In the genomic region with DNA sequence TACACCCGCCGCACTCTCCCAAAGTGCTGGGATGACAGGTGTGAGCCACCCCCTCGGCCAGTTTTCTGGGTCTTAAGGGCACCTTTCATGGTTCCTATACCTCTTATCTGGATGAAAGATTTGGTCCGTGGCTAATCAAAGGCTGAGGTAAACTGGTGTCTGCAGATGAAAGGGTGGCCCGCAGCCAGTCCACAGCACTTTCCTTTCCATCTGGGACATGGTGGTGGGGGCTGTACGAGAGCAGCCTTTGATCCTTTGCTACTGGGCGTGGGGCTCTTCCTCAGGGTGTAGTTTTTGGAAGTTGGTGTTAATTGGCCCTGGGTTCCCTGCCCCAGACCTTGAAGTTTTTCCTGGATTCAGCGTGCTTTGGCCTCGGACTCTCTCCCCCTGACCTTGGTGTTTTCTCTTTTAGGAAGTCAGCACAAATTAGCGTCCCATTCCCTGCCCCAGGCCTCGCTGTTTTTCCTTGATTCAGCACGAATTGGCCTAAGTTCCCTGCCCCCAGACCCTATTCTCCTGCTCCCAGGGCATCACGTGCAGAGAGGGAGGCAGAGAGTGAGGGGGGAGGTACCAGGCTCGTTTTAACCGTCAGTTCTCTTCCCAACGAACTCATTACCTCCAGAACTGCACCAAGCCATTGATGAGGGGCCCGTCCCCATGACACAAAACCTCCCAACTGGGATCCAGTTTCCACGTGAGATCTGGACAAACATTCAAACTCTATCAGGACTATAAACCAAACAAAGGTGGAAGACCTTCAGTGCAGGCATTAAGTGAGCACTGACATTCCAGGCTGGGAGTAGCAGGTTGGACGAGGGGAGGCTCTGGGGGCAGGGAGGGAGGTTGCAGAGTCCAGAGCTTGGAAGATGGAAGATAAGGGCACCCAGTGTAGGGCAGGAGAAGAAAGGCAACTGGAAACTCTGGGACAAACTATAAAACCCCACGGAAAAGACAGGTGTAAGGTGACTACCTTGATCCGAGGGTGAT, we compare ENCODE assay signal across 1 cellular context.
TF ChIP-seq lines count a peak whose summit lies in the region.

No MANE protein-coding gene starts in this region.

TF ChIP-seq in HepG2, 621 proteins besides CTCF, POLR2A, EP300 and RAD21 (continued from another document and continues in another):
- TF ChIP-seq, protein P1, sequence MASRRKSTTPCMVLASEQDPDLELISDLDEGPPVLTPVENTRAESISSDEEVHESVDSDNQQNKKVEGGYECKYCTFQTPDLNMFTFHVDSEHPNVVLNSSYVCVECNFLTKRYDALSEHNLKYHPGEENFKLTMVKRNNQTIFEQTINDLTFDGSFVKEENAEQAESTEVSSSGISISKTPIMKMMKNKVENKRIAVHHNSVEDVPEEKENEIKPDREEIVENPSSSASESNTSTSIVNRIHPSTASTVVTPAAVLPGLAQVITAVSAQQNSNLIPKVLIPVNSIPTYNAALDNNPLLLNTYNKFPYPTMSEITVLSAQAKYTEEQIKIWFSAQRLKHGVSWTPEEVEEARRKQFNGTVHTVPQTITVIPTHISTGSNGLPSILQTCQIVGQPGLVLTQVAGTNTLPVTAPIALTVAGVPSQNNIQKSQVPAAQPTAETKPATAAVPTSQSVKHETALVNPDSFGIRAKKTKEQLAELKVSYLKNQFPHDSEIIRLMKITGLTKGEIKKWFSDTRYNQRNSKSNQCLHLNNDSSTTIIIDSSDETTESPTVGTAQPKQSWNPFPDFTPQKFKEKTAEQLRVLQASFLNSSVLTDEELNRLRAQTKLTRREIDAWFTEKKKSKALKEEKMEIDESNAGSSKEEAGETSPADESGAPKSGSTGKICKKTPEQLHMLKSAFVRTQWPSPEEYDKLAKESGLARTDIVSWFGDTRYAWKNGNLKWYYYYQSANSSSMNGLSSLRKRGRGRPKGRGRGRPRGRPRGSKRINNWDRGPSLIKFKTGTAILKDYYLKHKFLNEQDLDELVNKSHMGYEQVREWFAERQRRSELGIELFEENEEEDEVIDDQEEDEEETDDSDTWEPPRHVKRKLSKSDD (CRISPR knock-in tag; IDR thresholded peaks at IDR 0.05; ENCODE audit: low read depth), result 0 out of 2 replicates have a peak, but pooled peaks have one; percentile 34
- TF ChIP-seq RBAK (CRISPR knock-in tag; IDR thresholded peaks at IDR 0.05), result 0 out of 2 replicates have a peak, but pooled peaks have one; percentile 12
- TF ChIP-seq ARNT2 (CRISPR knock-in tag; IDR thresholded peaks at IDR 0.05; ENCODE audit: low read depth), result no peak
- TF ChIP-seq, protein P2, sequence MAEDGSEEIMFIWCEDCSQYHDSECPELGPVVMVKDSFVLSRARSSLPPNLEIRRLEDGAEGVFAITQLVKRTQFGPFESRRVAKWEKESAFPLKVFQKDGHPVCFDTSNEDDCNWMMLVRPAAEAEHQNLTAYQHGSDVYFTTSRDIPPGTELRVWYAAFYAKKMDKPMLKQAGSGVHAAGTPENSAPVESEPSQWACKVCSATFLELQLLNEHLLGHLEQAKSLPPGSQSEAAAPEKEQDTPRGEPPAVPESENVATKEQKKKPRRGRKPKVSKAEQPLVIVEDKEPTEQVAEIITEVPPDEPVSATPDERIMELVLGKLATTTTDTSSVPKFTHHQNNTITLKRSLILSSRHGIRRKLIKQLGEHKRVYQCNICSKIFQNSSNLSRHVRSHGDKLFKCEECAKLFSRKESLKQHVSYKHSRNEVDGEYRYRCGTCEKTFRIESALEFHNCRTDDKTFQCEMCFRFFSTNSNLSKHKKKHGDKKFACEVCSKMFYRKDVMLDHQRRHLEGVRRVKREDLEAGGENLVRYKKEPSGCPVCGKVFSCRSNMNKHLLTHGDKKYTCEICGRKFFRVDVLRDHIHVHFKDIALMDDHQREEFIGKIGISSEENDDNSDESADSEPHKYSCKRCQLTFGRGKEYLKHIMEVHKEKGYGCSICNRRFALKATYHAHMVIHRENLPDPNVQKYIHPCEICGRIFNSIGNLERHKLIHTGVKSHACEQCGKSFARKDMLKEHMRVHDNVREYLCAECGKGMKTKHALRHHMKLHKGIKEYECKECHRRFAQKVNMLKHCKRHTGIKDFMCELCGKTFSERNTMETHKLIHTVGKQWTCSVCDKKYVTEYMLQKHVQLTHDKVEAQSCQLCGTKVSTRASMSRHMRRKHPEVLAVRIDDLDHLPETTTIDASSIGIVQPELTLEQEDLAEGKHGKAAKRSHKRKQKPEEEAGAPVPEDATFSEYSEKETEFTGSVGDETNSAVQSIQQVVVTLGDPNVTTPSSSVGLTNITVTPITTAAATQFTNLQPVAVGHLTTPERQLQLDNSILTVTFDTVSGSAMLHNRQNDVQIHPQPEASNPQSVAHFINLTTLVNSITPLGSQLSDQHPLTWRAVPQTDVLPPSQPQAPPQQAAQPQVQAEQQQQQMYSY (CRISPR knock-in tag; IDR thresholded peaks at IDR 0.05), result no peak
- TF ChIP-seq TSC22D2 (CRISPR knock-in tag; IDR thresholded peaks at IDR 0.05; ENCODE audit: borderline replicate concordance), result no peak; the same call in 1 of the 2 replicates
- TF ChIP-seq, protein P3, sequence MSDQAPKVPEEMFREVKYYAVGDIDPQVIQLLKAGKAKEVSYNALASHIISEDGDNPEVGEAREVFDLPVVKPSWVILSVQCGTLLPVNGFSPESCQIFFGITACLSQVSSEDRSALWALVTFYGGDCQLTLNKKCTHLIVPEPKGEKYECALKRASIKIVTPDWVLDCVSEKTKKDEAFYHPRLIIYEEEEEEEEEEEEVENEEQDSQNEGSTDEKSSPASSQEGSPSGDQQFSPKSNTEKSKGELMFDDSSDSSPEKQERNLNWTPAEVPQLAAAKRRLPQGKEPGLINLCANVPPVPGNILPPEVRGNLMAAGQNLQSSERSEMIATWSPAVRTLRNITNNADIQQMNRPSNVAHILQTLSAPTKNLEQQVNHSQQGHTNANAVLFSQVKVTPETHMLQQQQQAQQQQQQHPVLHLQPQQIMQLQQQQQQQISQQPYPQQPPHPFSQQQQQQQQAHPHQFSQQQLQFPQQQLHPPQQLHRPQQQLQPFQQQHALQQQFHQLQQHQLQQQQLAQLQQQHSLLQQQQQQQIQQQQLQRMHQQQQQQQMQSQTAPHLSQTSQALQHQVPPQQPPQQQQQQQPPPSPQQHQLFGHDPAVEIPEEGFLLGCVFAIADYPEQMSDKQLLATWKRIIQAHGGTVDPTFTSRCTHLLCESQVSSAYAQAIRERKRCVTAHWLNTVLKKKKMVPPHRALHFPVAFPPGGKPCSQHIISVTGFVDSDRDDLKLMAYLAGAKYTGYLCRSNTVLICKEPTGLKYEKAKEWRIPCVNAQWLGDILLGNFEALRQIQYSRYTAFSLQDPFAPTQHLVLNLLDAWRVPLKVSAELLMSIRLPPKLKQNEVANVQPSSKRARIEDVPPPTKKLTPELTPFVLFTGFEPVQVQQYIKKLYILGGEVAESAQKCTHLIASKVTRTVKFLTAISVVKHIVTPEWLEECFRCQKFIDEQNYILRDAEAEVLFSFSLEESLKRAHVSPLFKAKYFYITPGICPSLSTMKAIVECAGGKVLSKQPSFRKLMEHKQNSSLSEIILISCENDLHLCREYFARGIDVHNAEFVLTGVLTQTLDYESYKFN (CRISPR knock-in tag; conservative IDR thresholded peaks at IDR 0.05), result peak; percentile 41; the same call in 1 of the 2 replicates
- no peak for TF ChIP-seq KLF11 (CRISPR knock-in tag; IDR thresholded peaks at IDR 0.05)
- no peak for TF ChIP-seq ZNF607 (CRISPR knock-in tag; IDR thresholded peaks at IDR 0.05; ENCODE audit: borderline replicate concordance)
- no peak; the same call in 1 of the 2 replicates for TF ChIP-seq ZBTB38 (CRISPR knock-in tag; IDR thresholded peaks at IDR 0.05)
- peak; percentile 45 for TF ChIP-seq ISL2 (CRISPR knock-in tag; IDR thresholded peaks at IDR 0.05)
- TF ChIP-seq, protein P4, sequence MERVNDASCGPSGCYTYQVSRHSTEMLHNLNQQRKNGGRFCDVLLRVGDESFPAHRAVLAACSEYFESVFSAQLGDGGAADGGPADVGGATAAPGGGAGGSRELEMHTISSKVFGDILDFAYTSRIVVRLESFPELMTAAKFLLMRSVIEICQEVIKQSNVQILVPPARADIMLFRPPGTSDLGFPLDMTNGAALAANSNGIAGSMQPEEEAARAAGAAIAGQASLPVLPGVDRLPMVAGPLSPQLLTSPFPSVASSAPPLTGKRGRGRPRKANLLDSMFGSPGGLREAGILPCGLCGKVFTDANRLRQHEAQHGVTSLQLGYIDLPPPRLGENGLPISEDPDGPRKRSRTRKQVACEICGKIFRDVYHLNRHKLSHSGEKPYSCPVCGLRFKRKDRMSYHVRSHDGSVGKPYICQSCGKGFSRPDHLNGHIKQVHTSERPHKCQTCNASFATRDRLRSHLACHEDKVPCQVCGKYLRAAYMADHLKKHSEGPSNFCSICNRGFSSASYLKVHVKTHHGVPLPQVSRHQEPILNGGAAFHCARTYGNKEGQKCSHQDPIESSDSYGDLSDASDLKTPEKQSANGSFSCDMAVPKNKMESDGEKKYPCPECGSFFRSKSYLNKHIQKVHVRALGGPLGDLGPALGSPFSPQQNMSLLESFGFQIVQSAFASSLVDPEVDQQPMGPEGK (CRISPR knock-in tag; IDR thresholded peaks at IDR 0.05), result peak; percentile 88
- peak; percentile 13; the same call in 1 of the 2 replicates for TF ChIP-seq BCL6 (CRISPR knock-in tag; IDR thresholded peaks at IDR 0.05)
- TF ChIP-seq ZNF570 (CRISPR knock-in tag; IDR thresholded peaks at IDR 0.05; ENCODE audit: borderline replicate concordance), result no peak
- 0 out of 2 replicates have a peak, but pooled peaks have one; percentile 23 for TF ChIP-seq ZNF777 (CRISPR knock-in tag; IDR thresholded peaks at IDR 0.05)
- peak; percentile 17 for TF ChIP-seq CCAR2 (optimal IDR thresholded peaks at IDR 0.05; ENCODE audit: low read depth, low read length)
- TF ChIP-seq ZNF766 (CRISPR knock-in tag; IDR thresholded peaks at IDR 0.05; ENCODE audit: borderline replicate concordance), result no peak
- no peak for TF ChIP-seq ZNF546 (CRISPR knock-in tag; conservative IDR thresholded peaks at IDR 0.05)
- TF ChIP-seq ZNF274 (CRISPR knock-in tag; IDR thresholded peaks at IDR 0.05), result peak; percentile 39; the same call in 1 of the 2 replicates
- TF ChIP-seq ZKSCAN8 (CRISPR knock-in tag; IDR thresholded peaks at IDR 0.05; ENCODE audit: borderline replicate concordance), result no peak
- TF ChIP-seq RFX3 (CRISPR knock-in tag; IDR thresholded peaks at IDR 0.05), result no peak
- 0 out of 2 replicates have a peak, but pooled peaks have one; percentile 11 for TF ChIP-seq ZNF331 (CRISPR knock-in tag; IDR thresholded peaks at IDR 0.05)
- TF ChIP-seq MAFF (IDR thresholded peaks at IDR 0.05; ENCODE audit: low read depth, low read length), result 0 out of 2 replicates have a peak, but pooled peaks have one; percentile 7
- TF ChIP-seq RELA (CRISPR knock-in tag; IDR thresholded peaks at IDR 0.05), result no peak
- no peak for TF ChIP-seq SCMH1 (CRISPR knock-in tag; IDR thresholded peaks at IDR 0.05; ENCODE audit: borderline replicate concordance)
- no peak for TF ChIP-seq MYNN (CRISPR knock-in tag; IDR thresholded peaks at IDR 0.05; ENCODE audit: low read depth)
- TF ChIP-seq HNRNPL (IDR thresholded peaks at IDR 0.05; ENCODE audit: low read depth, low read length), result no peak
- TF ChIP-seq ZMYM3 (CRISPR knock-in tag; IDR thresholded peaks at IDR 0.05), result peak; percentile 82
- TF ChIP-seq, protein P5, sequence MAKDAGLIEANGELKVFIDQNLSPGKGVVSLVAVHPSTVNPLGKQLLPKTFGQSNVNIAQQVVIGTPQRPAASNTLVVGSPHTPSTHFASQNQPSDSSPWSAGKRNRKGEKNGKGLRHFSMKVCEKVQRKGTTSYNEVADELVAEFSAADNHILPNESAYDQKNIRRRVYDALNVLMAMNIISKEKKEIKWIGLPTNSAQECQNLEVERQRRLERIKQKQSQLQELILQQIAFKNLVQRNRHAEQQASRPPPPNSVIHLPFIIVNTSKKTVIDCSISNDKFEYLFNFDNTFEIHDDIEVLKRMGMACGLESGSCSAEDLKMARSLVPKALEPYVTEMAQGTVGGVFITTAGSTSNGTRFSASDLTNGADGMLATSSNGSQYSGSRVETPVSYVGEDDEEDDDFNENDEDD (CRISPR knock-in tag; IDR thresholded peaks at IDR 0.05; ENCODE audit: borderline replicate concordance), result 0 out of 2 replicates have a peak, but pooled peaks have one; percentile 5
- TF ChIP-seq HOXD1 (CRISPR knock-in tag; IDR thresholded peaks at IDR 0.05), result 0 out of 2 replicates have a peak, but pooled peaks have one; percentile 47
- 0 out of 2 replicates have a peak, but pooled peaks have one; percentile 13 for TF ChIP-seq ZNF7 (CRISPR knock-in tag; IDR thresholded peaks at IDR 0.05)
- TF ChIP-seq, protein P6, sequence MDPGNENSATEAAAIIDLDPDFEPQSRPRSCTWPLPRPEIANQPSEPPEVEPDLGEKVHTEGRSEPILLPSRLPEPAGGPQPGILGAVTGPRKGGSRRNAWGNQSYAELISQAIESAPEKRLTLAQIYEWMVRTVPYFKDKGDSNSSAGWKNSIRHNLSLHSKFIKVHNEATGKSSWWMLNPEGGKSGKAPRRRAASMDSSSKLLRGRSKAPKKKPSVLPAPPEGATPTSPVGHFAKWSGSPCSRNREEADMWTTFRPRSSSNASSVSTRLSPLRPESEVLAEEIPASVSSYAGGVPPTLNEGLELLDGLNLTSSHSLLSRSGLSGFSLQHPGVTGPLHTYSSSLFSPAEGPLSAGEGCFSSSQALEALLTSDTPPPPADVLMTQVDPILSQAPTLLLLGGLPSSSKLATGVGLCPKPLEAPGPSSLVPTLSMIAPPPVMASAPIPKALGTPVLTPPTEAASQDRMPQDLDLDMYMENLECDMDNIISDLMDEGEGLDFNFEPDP (CRISPR knock-in tag; conservative IDR thresholded peaks at IDR 0.05), result no peak
- TF ChIP-seq, protein P7, sequence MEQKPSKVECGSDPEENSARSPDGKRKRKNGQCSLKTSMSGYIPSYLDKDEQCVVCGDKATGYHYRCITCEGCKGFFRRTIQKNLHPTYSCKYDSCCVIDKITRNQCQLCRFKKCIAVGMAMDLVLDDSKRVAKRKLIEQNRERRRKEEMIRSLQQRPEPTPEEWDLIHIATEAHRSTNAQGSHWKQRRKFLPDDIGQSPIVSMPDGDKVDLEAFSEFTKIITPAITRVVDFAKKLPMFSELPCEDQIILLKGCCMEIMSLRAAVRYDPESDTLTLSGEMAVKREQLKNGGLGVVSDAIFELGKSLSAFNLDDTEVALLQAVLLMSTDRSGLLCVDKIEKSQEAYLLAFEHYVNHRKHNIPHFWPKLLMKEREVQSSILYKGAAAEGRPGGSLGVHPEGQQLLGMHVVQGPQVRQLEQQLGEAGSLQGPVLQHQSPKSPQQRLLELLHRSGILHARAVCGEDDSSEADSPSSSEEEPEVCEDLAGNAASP (CRISPR knock-in tag; IDR thresholded peaks at IDR 0.05; ENCODE audit: borderline replicate concordance), result no peak
- TF ChIP-seq RXRB (CRISPR knock-in tag; IDR thresholded peaks at IDR 0.05; ENCODE audit: borderline replicate concordance), result no peak
- 0 out of 2 replicates have a peak, but pooled peaks have one; percentile 57 for TF ChIP-seq KLF12 (CRISPR knock-in tag; IDR thresholded peaks at IDR 0.05; ENCODE audit: borderline replicate concordance)
- TF ChIP-seq ZNF256 (CRISPR knock-in tag; conservative IDR thresholded peaks at IDR 0.05), result 0 out of 2 replicates have a peak, but pooled peaks have one; percentile 47
- TF ChIP-seq, protein P8, sequence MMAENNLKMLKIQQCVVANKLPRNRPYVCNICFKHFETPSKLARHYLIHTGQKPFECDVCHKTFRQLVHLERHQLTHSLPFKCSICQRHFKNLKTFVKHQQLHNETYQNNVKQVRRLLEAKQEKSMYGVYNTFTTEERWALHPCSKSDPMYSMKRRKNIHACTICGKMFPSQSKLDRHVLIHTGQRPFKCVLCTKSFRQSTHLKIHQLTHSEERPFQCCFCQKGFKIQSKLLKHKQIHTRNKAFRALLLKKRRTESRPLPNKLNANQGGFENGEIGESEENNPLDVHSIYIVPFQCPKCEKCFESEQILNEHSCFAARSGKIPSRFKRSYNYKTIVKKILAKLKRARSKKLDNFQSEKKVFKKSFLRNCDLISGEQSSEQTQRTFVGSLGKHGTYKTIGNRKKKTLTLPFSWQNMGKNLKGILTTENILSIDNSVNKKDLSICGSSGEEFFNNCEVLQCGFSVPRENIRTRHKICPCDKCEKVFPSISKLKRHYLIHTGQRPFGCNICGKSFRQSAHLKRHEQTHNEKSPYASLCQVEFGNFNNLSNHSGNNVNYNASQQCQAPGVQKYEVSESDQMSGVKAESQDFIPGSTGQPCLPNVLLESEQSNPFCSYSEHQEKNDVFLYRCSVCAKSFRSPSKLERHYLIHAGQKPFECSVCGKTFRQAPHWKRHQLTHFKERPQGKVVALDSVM (CRISPR knock-in tag; IDR thresholded peaks at IDR 0.05), result peak; percentile 89
- TF ChIP-seq ZNF224 (CRISPR knock-in tag; IDR thresholded peaks at IDR 0.05), result peak; percentile 49; the same call in 1 of the 2 replicates
